Comparison of ENCODE assay signal across 8 cellular contexts in the genomic region with DNA sequence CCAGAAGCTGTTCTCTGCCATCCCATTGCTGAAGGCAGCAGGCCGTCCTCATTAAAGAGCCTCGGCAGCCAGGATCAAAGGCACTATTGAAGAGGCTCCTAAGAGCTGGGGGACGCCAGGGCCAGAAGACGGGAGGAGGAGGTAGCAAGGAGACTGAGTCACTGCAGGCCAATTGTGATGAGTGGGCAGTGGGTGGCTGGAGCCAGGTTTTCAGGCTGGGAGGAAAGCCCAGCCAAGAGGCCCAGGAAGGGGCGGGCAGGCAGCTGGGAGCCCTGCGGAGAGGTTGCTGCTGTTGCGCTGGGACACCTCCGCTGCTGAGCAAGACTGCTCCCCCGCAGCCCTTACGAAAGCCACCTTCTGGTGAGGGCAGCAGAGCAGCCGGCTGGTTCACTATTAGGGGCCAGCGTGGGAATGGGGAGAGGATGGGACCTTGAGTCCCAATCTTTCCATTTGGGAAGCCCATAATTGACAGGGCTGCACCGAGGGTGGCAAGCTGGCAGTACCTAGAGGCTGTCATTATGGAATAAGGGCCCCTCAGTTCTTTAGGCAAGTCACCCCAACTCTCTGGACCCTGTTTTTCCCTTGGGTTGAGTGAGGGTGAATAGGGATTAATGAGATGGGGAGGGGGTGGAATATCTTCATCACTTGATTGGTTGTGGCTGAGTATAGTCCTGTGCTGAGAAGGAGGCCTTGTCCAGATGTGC. TPM values are rescaled to one million over a fixed set of nuclear protein-coding genes. Genes with fewer than 3 reads are reported as not detected.
DNase-seq lines count a peak whose midpoint lies in the region; ATAC-seq, FAIRE-seq and TF ChIP-seq lines count a peak whose summit lies in the region.

No MANE protein-coding gene starts in this region.

- DNase-seq in H7 (peak; percentile 81), K562 (ENCODE audit: extremely low read depth in 1 of 4, low spot score in 3 of 4) (peak in 1 of 4 experiments; percentile 23), hippocampal formation (lab: John Stamatoyannopoulos, UW) (peak; percentile 48 to 58), stomach (no peak)
- DNase-seq in T-helper 2 cell treated with Interferon-gamma antibody and Interleukin-4, amounts not matched to agents 5 μg/mL and 100 μg/mL, for 36 hours (ENCODE audit: low spot score), result no peak
- no peak for DNase-seq in stimulated activated CD4-positive, alpha-beta T cell treated with anti-CD3 and anti-CD28 coated beads, Interleukin-4, amount 100 ng/mL, for 4 hours
- DNase-seq in activated CD8-positive, alpha-beta memory T cell treated with anti-CD3 and anti-CD28 coated beads, Interleukin-2, amount 50 U/mL, for 4 hours, result no peak
- no peak for DNase-seq in activated CD4-positive, alpha-beta T cell treated with anti-CD3 and anti-CD28 coated beads for 4 hours

- H3K36me3 ChIP-seq in H7 (replicated peaks; ENCODE audit: control insufficient read depth, insufficient read depth, low read length) (no peaks in the 10 kb centered on the region), K562 (ENCODE audit: control insufficient read depth, insufficient read depth, low read length) (no peaks in the 10 kb centered on the region), stomach (no peaks in the 10 kb centered on the region)

- no peaks in the 10 kb centered on the region for H3K9me1 ChIP-seq in K562 (ENCODE audit: control insufficient read depth, insufficient read depth, low read length)

- no TSS peak for BruUV-seq in K562 (replicated peaks; lab: Mats Ljungman, UMichigan)

- TF ChIP-seq POLR2A in K562 (conservative IDR thresholded peaks at IDR 0.05) (no peak), stomach (IDR thresholded peaks at IDR 0.05) (no peak)

- H3K4me3 ChIP-seq in H7 (ENCODE audit: insufficient read depth, low read depth, low read length), result no peak overlapping the region
- H3K4me3 ChIP-seq in K562, result no peak overlapping the region
- no peak overlapping the region for H3K4me3 ChIP-seq in stomach

- H2AFZ ChIP-seq in K562 (ENCODE audit: low read depth, low read length), result no peak overlapping the region

- no peak for FAIRE-seq in K562 (lab: Jason Lieb, UNC)

- intact Hi-C loops in K562 (cut with micrococcal nuclease) (no loop called here), stomach (cut with DNase I; ENCODE audit: low total_unique reads) (no loop called here)

- CTCF ChIA-PET in K562 (lab: Yijun Ruan, JAX; ENCODE audit: low intra/inter-chr PET ratio), result no interaction called here

- no peaks in the 10 kb centered on the region for H3K4me1 Mint-ChIP-seq in T-helper 2 cell treated with Interferon-gamma antibody and Interleukin-4, amounts not matched to agents 5 μg/mL and 100 μg/mL, for 36 hours (ENCODE audit: low read depth)

- H3K27ac ChIP-seq in K562 (ENCODE audit: extremely low read depth, low read depth, low read length), result no peak overlapping the region
- peak overlapping the region in 3 of 5 donors; percentile 8 to 66 (median 50) for H3K27ac ChIP-seq in stomach

- H3K9ac ChIP-seq in K562 (ENCODE audit: insufficient read depth in 1 of 2, low read depth in 2 of 2, low read length in 2 of 2), result peak overlapping the region in 1 of 2 experiments; percentile 21; a peak in 1 of 4 replicates

- ATAC-seq in K562, result peak; percentile 46

- no peaks in the 10 kb centered on the region for H3K9me3 Mint-ChIP-seq in T-helper 2 cell treated with Interferon-gamma antibody and Interleukin-4, amounts not matched to agents 5 μg/mL and 100 μg/mL, for 36 hours

- no peak for TF ChIP-seq EP300 in K562 (IDR thresholded peaks at IDR 0.05; ENCODE audit: low read length)
- no peak for TF ChIP-seq EP300 in stomach (IDR thresholded peaks at IDR 0.05)

- H3K9me3 ChIP-seq in K562 (replicated peaks; ENCODE audit: control insufficient read depth, insufficient read depth, low read depth, low read length), result no peaks in the 10 kb centered on the region
- H3K9me3 ChIP-seq in stomach, result no peaks in the 10 kb centered on the region

- H3K36me3 Mint-ChIP-seq in T-helper 2 cell treated with Interferon-gamma antibody and Interleukin-4, amounts not matched to agents 5 μg/mL and 100 μg/mL, for 36 hours (ENCODE audit: low read depth), result no peaks in the 10 kb centered on the region

- H3K4me3 Mint-ChIP-seq in T-helper 2 cell treated with Interferon-gamma antibody and Interleukin-4, amounts not matched to agents 5 μg/mL and 100 μg/mL, for 36 hours, result no peak overlapping the region

- in situ Hi-C loops in K562 (cut with MboI), result no loop called here

- no peak for TF ChIP-seq RAD21 in K562 (CRISPR knock-in tag; conservative IDR thresholded peaks at IDR 0.05 in 1 of 2, IDR thresholded peaks at IDR 0.05 in 1 of 2)

- POLR2A ChIA-PET in K562 (lab: Yijun Ruan, JAX), result interaction anchor here (0.6 to 1.8 kb wide), 4 partner anchors 9 to 920 kb away, joined by 3 to 6 read pairs (median 4); no protein-coding TSS in a partner anchor

- TF ChIP-seq CTCF in K562 (IDR thresholded peaks at IDR 0.05 in 2 of 3, conservative IDR thresholded peaks at IDR 0.05 in 1 of 3; ENCODE audit: insufficient read depth in 2 of 3, low read depth in 1 of 3, low read length in 3 of 3), result peak in 1 of 3 experiments; percentile 5; a peak in 1 of 6 replicates
- TF ChIP-seq CTCF in stomach (IDR thresholded peaks at IDR 0.05), result no peak

- H3K4me1 ChIP-seq in K562 (replicated peaks in 1 of 2; ENCODE audit: control insufficient read depth in 2 of 2, insufficient read depth in 2 of 2, low read length in 2 of 2) (peaks cover 25 to 29% of the 10 kb centered on the region in 2 experiments), stomach (peaks cover 25 to 55% (median 41%) of the 10 kb centered on the region in 4 donors)

- no peaks in the 10 kb centered on the region for H3K27me3 Mint-ChIP-seq in T-helper 2 cell treated with Interferon-gamma antibody and Interleukin-4, amounts not matched to agents 5 μg/mL and 100 μg/mL, for 36 hours (ENCODE audit: low read depth)

- H3K4me2 ChIP-seq in K562 (ENCODE audit: insufficient read depth, low read length), result no peak overlapping the region

- H4K20me1 ChIP-seq in K562 (replicated peaks; ENCODE audit: control insufficient read depth, insufficient read depth, low read length), result 0 out of 2 replicates have a peak, but pooled peaks cover 3% of the 10 kb centered on the region

- whole genome bisulfite sequencing in K562 (ENCODE audit: insufficient coverage, low coverage, missing lambda C conversion rate), result 33% methylated on average over 13 of the region's 13 CpGs
- WGBS in stomach, 5 donors, result 66 to 83% (median 79%) methylated on average over 11 to 13 of the region's 13 CpGs

- H3K27me3 ChIP-seq in H7 (ENCODE audit: control insufficient read depth, insufficient read depth, low read length) (no peaks in the 10 kb centered on the region), K562 (ENCODE audit: control insufficient read depth in 2 of 2, insufficient read depth in 2 of 2, low read length in 2 of 2) (peaks cover 0 to 5% of the 10 kb centered on the region in 2 experiments; a peak in 2 of 5 replicates), stomach (no peaks in the 10 kb centered on the region)

- H3K79me2 ChIP-seq in K562 (ENCODE audit: control insufficient read depth, insufficient read depth, low read length), result no peaks in the 10 kb centered on the region

- H3K27ac Mint-ChIP-seq in T-helper 2 cell treated with Interferon-gamma antibody and Interleukin-4, amounts not matched to agents 5 μg/mL and 100 μg/mL, for 36 hours, result no peak overlapping the region

TF ChIP-seq in K562, 482 proteins besides CTCF, POLR2A, EP300 and RAD21 (continues in another document):
- peak; percentile 63 for TF ChIP-seq EGR1 (conservative IDR thresholded peaks at IDR 0.05)

RNA-seq across cellular contexts. Expression of a gene that starts 48.4 kb away (rescaled TPM):
- total RNA-seq in H7 (2014; rRNA removed; shearing (Covaris generic)), result 34.7 and 40.2 TPM in 2 replicates
- 1.5 and 4.5 TPM in 2 replicates for total RNA-seq in K562 (2011; cell fraction: chromatin; rRNA removed; ENCODE audit: low replicate concordance)
- 3.7 and 5.2 TPM in 2 replicates for total RNA-seq in K562 (2011; cell fraction: nucleolus; rRNA removed)
- 3.3 and 3.7 TPM in 2 replicates for total RNA-seq in K562 (2011; cell fraction: nucleoplasm; rRNA removed)
- 5.0 and 6.5 TPM in 2 replicates for total RNA-seq in K562 (2014; rRNA removed)
- 1.7 and 2.1 TPM in 2 replicates for total RNA-seq in K562 (2014; rRNA removed; fragmentation: Illumina TruSeq; extraction: Trizol)
- 2.0 and 2.5 TPM in 2 replicates for total RNA-seq in K562 (2015; rRNA removed; fragmentation: Illumina TruSeq; extraction: Trizol)
- total RNA-seq in K562 (2021), result 7.6 and 8.4 TPM in 2 replicates
- 1.1 and 1.9 TPM in 2 replicates for polyA plus RNA-seq in K562 (2011; rRNA removed)
- polyA plus RNA-seq in K562 (2011; cell fraction: cytosol; rRNA removed), result 1.7 and 2.5 TPM in 2 replicates
- polyA plus RNA-seq in K562 (2011; cell fraction: nucleus; rRNA removed), result 4.6 and 5.8 TPM in 2 replicates
- polyA plus RNA-seq in K562 (2012), result 7.0 and 71.7 TPM in 2 replicates
- polyA plus RNA-seq in K562 (2014; fragmentation: Illumina TruSeq; extraction: Trizol), result 5.4 and 7.2 TPM in 2 replicates
- polyA plus RNA-seq in K562 (2014; fragmentation: Nextera tagmentation; extraction: Ambion mirVana), result under 1 TPM; 0.10 to 0.11 TPM
- 5.7 TPM in 2 replicates for polyA plus RNA-seq in K562 (2014; rRNA removed)
- polyA minus RNA-seq in K562 (2011; rRNA and poly(A)+ RNA removed), result 0.57 and 0.95 TPM in 2 replicates
- polyA minus RNA-seq in K562 (2011; cell fraction: cytosol; rRNA and poly(A)+ RNA removed), result 1.2 and 1.5 TPM in 2 replicates
- 1.1 and 1.3 TPM in 2 replicates for polyA minus RNA-seq in K562 (2011; cell fraction: nucleus; rRNA and poly(A)+ RNA removed)
- total RNA-seq in stomach, result 10 to 100 TPM in 2 of 5 donors, 1 to 10 TPM in 3; 5.5 to 42.9 (median 9.4) TPM
- 1 to 10 TPM; 1.4 to 3.9 (median 2.0) TPM for polyA plus RNA-seq in stomach

RNA-seq across cellular contexts. Expression of a gene that starts 58.3 kb away (rescaled TPM):
- 5.2 and 6.9 TPM in 2 replicates for total RNA-seq in H7 (2014; rRNA removed; shearing (Covaris generic))
- 5.7 and 14.0 TPM in 2 replicates for total RNA-seq in K562 (2011; cell fraction: chromatin; rRNA removed; ENCODE audit: low replicate concordance)
- 13.4 and 15.0 TPM in 2 replicates for total RNA-seq in K562 (2011; cell fraction: nucleolus; rRNA removed)
- total RNA-seq in K562 (2011; cell fraction: nucleoplasm; rRNA removed), result 11.0 and 15.7 TPM in 2 replicates
- total RNA-seq in K562 (2014; rRNA removed) (2.1 and 4.5 TPM in 2 replicates), K562 (2014; rRNA removed; fragmentation: Illumina TruSeq; extraction: Trizol) (2.8 TPM in 2 replicates), K562 (2015; rRNA removed; fragmentation: Illumina TruSeq; extraction: Trizol) (3.2 and 3.6 TPM in 2 replicates), K562 (2021) (8.2 and 8.5 TPM in 2 replicates), stomach (10 to 100 TPM in 1 of 5 donors, 1 to 10 TPM in 2, not detected in 2; 2.8 to 23.7 (median 6.4) TPM)
- polyA plus RNA-seq in K562 (2011; rRNA removed) (4.1 and 7.1 TPM in 2 replicates), K562 (2014; fragmentation: Illumina TruSeq; extraction: Trizol) (10.5 and 10.7 TPM in 2 replicates), K562 (2014; fragmentation: Nextera tagmentation; extraction: Ambion mirVana) (10 to 100 TPM in 1 of 2 experiments, 1 to 10 TPM in 1; 6.3 to 10.3 TPM), K562 (2014; rRNA removed) (4.5 and 4.6 TPM in 2 replicates), stomach (1 to 10 TPM; 2.9 to 4.8 (median 3.7) TPM)
- polyA plus RNA-seq in K562 (2011; cell fraction: cytosol; rRNA removed), result 7.9 and 15.0 TPM in 2 replicates
- polyA plus RNA-seq in K562 (2011; cell fraction: nucleus; rRNA removed), result 5.0 and 7.3 TPM in 2 replicates
- polyA plus RNA-seq in K562 (2012), result 8.2 and 10.4 TPM in 2 replicates
- polyA minus RNA-seq in K562 (2011; rRNA and poly(A)+ RNA removed), result 5.9 and 6.1 TPM in 2 replicates
- 6.7 and 9.5 TPM in 2 replicates for polyA minus RNA-seq in K562 (2011; cell fraction: cytosol; rRNA and poly(A)+ RNA removed)
- polyA minus RNA-seq in K562 (2011; cell fraction: nucleus; rRNA and poly(A)+ RNA removed), result 5.0 and 5.7 TPM in 2 replicates

Comparison
In these comparisons a context has a peak if more than half of its experiments do, and no peak if none do; other contexts are left out.
1. DNase-seq: peak in H7 (single experiment) and hippocampal formation (2 of 2); none in stomach (single experiment), T-helper 2 cell treated with Interferon-gamma antibody and Interleukin-4, amounts not matched to agents 5 μg/mL and 100 μg/mL, for 36 hours (single experiment), stimulated activated CD4-positive, alpha-beta T cell treated with anti-CD3 and anti-CD28 coated beads, Interleukin-4, amount 100 ng/mL, for 4 hours (0 of 2), activated CD8-positive, alpha-beta memory T cell treated with anti-CD3 and anti-CD28 coated beads, Interleukin-2, amount 50 U/mL, for 4 hours (single experiment) and activated CD4-positive, alpha-beta T cell treated with anti-CD3 and anti-CD28 coated beads for 4 hours (0 of 2).